Comparison of ENCODE assay signal across 9 cellular contexts in the genomic region with DNA sequence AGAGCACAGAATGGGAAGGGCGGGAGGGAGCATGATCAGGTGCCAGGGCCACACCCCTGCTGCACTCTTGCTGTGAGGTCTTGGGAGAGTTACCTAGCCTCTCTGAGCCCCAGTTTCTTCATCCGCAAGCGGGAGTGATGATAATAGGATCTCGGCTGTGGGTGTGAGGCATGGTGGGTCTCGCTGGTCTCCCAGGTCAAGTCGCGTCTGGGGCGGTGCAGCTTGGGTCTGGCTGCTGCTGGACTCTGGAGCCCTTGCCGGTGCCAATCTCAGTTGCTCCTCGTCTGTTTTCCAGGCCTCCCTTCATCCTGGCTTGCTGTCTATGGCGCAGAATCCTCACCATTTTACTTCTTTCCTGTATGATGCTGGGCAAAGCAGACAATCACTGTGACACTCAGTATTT.
DNase-seq lines count a peak whose midpoint lies in the region; ATAC-seq and TF ChIP-seq lines count a peak whose summit lies in the region.
"Had no signal": no experiment of that assay in that cellular context is flagged by ENCODE, and none has a peak within 500 bp of the region (broad histone marks: within the 10 kb centered on the region; RNA-seq: fewer than 3 reads in every experiment).

No MANE protein-coding gene starts in this region.

- TF ChIP-seq CTCF in CD14-positive monocyte (IDR thresholded peaks at IDR 0.05) (peak; percentile 48), RWPE2 (IDR thresholded peaks at IDR 0.05; ENCODE audit: poor library complexity, severe bottlenecking) (peak; percentile 43), mesothelial cell of epicardium (IDR thresholded peaks at IDR 0.05; ENCODE audit: unreplicated experiment) (peak; percentile 46)

- H3K4me3 ChIP-seq in RWPE2 (ENCODE audit: severe bottlenecking), result no peak overlapping the region
- H3K4me3 ChIP-seq: BLaER1 had no signal

- peak; percentile 12 for ATAC-seq in GM21526 (IDR thresholded peaks at IDR 0.05; ENCODE audit: low FRiP score, unreplicated experiment)
- no peak for ATAC-seq in RWPE2 (ENCODE audit: low read depth)
- no peak for ATAC-seq in HG03280 (IDR thresholded peaks at IDR 0.05; ENCODE audit: unreplicated experiment)
- ATAC-seq in HG02973 (IDR thresholded peaks at IDR 0.05; ENCODE audit: unreplicated experiment), result no peak

- intact Hi-C loops in CD14-positive monocyte (cut with micrococcal nuclease), result no loop called here

- peaks cover 0 to 3% (median 0%) of the 10 kb centered on the region in 7 donors for H3K9me3 Mint-ChIP-seq in CD14-positive monocyte
- H3K9me3 Mint-ChIP-seq in mesothelial cell of epicardium, result no peaks in the 10 kb centered on the region

- H3K27ac ChIP-seq in RWPE2 (ENCODE audit: poor library complexity, severe bottlenecking), result no peak overlapping the region
- H3K27ac ChIP-seq: BLaER1 had no signal

- H3K27me3 Mint-ChIP-seq in CD14-positive monocyte (ENCODE audit: low read depth in 3 of 3) (peaks cover 2 to 15% (median 5%) of the 10 kb centered on the region in 3 donors), mesothelial cell of epicardium (ENCODE audit: low read depth) (peaks cover 40% of the 10 kb centered on the region)

- no peaks in the 10 kb centered on the region for H3K9me3 ChIP-seq in RWPE2 (ENCODE audit: severe bottlenecking)
- H3K9me3 ChIP-seq: BLaER1 had no signal

- no peaks in the 10 kb centered on the region for H3K36me3 ChIP-seq in RWPE2 (ENCODE audit: low read depth)
- H3K36me3 ChIP-seq: BLaER1 had no signal

- H3K4me3 Mint-ChIP-seq in CD14-positive monocyte (no peak overlapping the region), mesothelial cell of epicardium (no peak overlapping the region)

- no peaks in the 10 kb centered on the region for H3K4me1 ChIP-seq in RWPE2 (ENCODE audit: insufficient read depth, poor library complexity, severe bottlenecking)
- H3K4me1 ChIP-seq: BLaER1 had no signal

- H3K27ac Mint-ChIP-seq in CD14-positive monocyte (no peak overlapping the region), mesothelial cell of epicardium (no peak overlapping the region)

- H3K4me1 Mint-ChIP-seq in CD14-positive monocyte (no peaks in the 10 kb centered on the region), mesothelial cell of epicardium (no peaks in the 10 kb centered on the region)

- no peaks in the 10 kb centered on the region for H3K27me3 ChIP-seq in RWPE2 (ENCODE audit: insufficient read depth, poor library complexity, severe bottlenecking)
- H3K27me3 ChIP-seq: BLaER1 had no signal

- DNase-seq in CD14-positive monocyte (ENCODE audit: low spot score), result no peak
- no peak for DNase-seq in RWPE2 (ENCODE audit: low spot score)
- no peak for DNase-seq in mesothelial cell of epicardium (ENCODE audit: low spot score in 2 of 2, unreplicated experiment in 2 of 2)
- no peak for DNase-seq in Kasumi-1 (lab: John Stamatoyannopoulos, UW)
- no peak for DNase-seq in mucosa of gallbladder (ENCODE audit: low spot score)

- H3K36me3 Mint-ChIP-seq in CD14-positive monocyte (no peaks in the 10 kb centered on the region), mesothelial cell of epicardium (no peaks in the 10 kb centered on the region)
